8 cellular contexts compared by ENCODE assay signal in genomic region chr3:51392301-51393095, GRCh38. TPM values are rescaled to one million over a fixed set of nuclear protein-coding genes. Genes with fewer than 3 reads are reported as not detected.
A peak's percentile ranks its signal among the peaks of the same experiment; 100 is the strongest.
DNase-seq lines count a peak whose midpoint lies in the region; ATAC-seq, FAIRE-seq and TF ChIP-seq lines count a peak whose summit lies in the region.

No MANE protein-coding gene starts in this region.

- peak overlapping the region in 7 of 8 donors; percentile 80 to 94 (median 92) for H3K27ac ChIP-seq in spleen

- DNase-seq in HTR-8/SVneo (ENCODE audit: insufficient read length, low spot score) = no peak
- DNase-seq in activated naive CD8-positive, alpha-beta T cell treated with anti-CD3 and anti-CD28 coated beads for 36 hours = no peak
- DNase-seq in spleen = peak; percentile 83
- no peak for DNase-seq in NCI-H146 (lab: John Stamatoyannopoulos, UW)

- ATAC-seq in GM19395 (IDR thresholded peaks at IDR 0.05; ENCODE audit: unreplicated experiment) (no peak), HG02588 (IDR thresholded peaks at IDR 0.05; ENCODE audit: unreplicated experiment) (no peak), GM21447 (IDR thresholded peaks at IDR 0.05; ENCODE audit: unreplicated experiment) (no peak)

- peaks cover 24 to 94% (median 82%) of the 10 kb centered on the region in 6 donors for H3K4me1 ChIP-seq in spleen

- peak overlapping the region; percentile 80 for H3K4me3 Mint-ChIP-seq in activated naive CD8-positive, alpha-beta T cell treated with anti-CD3 and anti-CD28 coated beads for 36 hours

- peak; percentile 31 for FAIRE-seq in HTR-8/SVneo (lab: Jason Lieb, UNC)

- H3K4me1 Mint-ChIP-seq in activated naive CD8-positive, alpha-beta T cell treated with anti-CD3 and anti-CD28 coated beads for 36 hours = peaks cover 67% of the 10 kb centered on the region

- intact Hi-C loops in spleen (cut with DNase I; ENCODE audit: low total_unique reads) = no loop called here

- peaks cover 0 to 83% (median 61%) of the 10 kb centered on the region in 6 donors for H3K36me3 ChIP-seq in spleen

- WGBS in spleen, 5 donors = 87 to 94% (median 91%) methylated on average over 40 to 44 of the region's 44 CpGs

- H3K9me3 Mint-ChIP-seq in activated naive CD8-positive, alpha-beta T cell treated with anti-CD3 and anti-CD28 coated beads for 36 hours = no peaks in the 10 kb centered on the region

- TF ChIP-seq POLR2A in spleen (IDR thresholded peaks at IDR 0.05) = no peak

- peak overlapping the region; percentile 85 for H3K27ac Mint-ChIP-seq in activated naive CD8-positive, alpha-beta T cell treated with anti-CD3 and anti-CD28 coated beads for 36 hours

- H3K27me3 Mint-ChIP-seq in activated naive CD8-positive, alpha-beta T cell treated with anti-CD3 and anti-CD28 coated beads for 36 hours = no peaks in the 10 kb centered on the region

- TF ChIP-seq CTCF in spleen (IDR thresholded peaks at IDR 0.05 in 8 of 11, conservative IDR thresholded peaks at IDR 0.05 in 3 of 11) = no peak

- peaks cover 53% of the 10 kb centered on the region for H3K36me3 Mint-ChIP-seq in activated naive CD8-positive, alpha-beta T cell treated with anti-CD3 and anti-CD28 coated beads for 36 hours

- no peaks in the 10 kb centered on the region for H3K9me3 ChIP-seq in spleen

- H3K27me3 ChIP-seq in spleen (replicated peaks in 1 of 7) = no peaks in the 10 kb centered on the region

- H3K4me3 ChIP-seq in iPS-11a (ENCODE audit: low read depth, low read length) = peak overlapping the region; percentile 71
- peak overlapping the region; percentile 59 to 90 (median 66) for H3K4me3 ChIP-seq in spleen

RNA-seq across cellular contexts. Expression of gene RBM15B, which starts 1.4 kb away (rescaled TPM):
- total RNA-seq in activated naive CD8-positive, alpha-beta T cell treated with anti-CD3 and anti-CD28 coated beads for 36 hours = 10 to 100 TPM; 34.5 to 35.6 TPM
- total RNA-seq in spleen = 10 to 100 TPM; 19.7 to 34.6 (median 29.0) TPM
- 10 to 100 TPM in 1 of 3 donors, 1 to 10 TPM in 2; 6.4 to 10.7 (median 7.4) TPM for polyA plus RNA-seq in spleen

RNA-seq across cellular contexts. Expression of gene MANF, which starts 7.4 kb away (rescaled TPM):
- total RNA-seq in activated naive CD8-positive, alpha-beta T cell treated with anti-CD3 and anti-CD28 coated beads for 36 hours = 100 to 1,000 TPM; 157 to 159 TPM
- 10 to 100 TPM; 32.0 to 85.8 (median 51.0) TPM for total RNA-seq in spleen
- 10 to 100 TPM; 31.8 to 46.7 (median 38.0) TPM for polyA plus RNA-seq in spleen
